In genomic region chr14:102326583-102326982, GRCh38 we compare ENCODE assay signal across 25 cellular contexts. TPM values are rescaled to one million over a fixed set of nuclear protein-coding genes. Genes with fewer than 3 reads are reported as not detected.
DNase-seq lines count a peak whose midpoint lies in the region; ATAC-seq, FAIRE-seq and TF ChIP-seq lines count a peak whose summit lies in the region.
"Had no signal": no experiment of that assay in that cellular context is flagged by ENCODE, and none has a peak within 500 bp of the region (broad histone marks: within the 10 kb centered on the region; RNA-seq: fewer than 3 reads in every experiment).

No MANE protein-coding gene starts in this region.

- H3K4me2 ChIP-seq in K562 (ENCODE audit: insufficient read depth, low read length) (no peak overlapping the region), trophoblast cell (ENCODE audit: low read length) (no peak overlapping the region)
- H3K4me2 ChIP-seq: A549; BLaER1 treated with 17β-estradiol and CSF1 and Interleukin-3, amounts not matched to agents 10 nM and 100 nM; GM23338 had no signal

- peaks cover 0 to 4% of the 10 kb centered on the region in 2 experiments; a peak in 4 of 5 replicates for H3K4me1 ChIP-seq in K562 (replicated peaks in 1 of 2; ENCODE audit: control insufficient read depth in 2 of 2, insufficient read depth in 2 of 2, low read length in 2 of 2)
- H3K4me1 ChIP-seq in trophoblast cell (ENCODE audit: control insufficient read depth in 1 of 2, insufficient read depth in 2 of 2, low read length in 2 of 2) = peaks cover 9 to 10% of the 10 kb centered on the region in 2 experiments
- H3K4me1 ChIP-seq: BE2C had no signal

- TF ChIP-seq RAD21 in K562 (CRISPR knock-in tag; conservative IDR thresholded peaks at IDR 0.05 in 1 of 2, IDR thresholded peaks at IDR 0.05 in 1 of 2) = no peak

- no peak overlapping the region for H2AFZ ChIP-seq in K562 (ENCODE audit: low read depth, low read length)
- H2AFZ ChIP-seq in trophoblast cell (ENCODE audit: insufficient read depth, low read length, poor library complexity) = no peak overlapping the region
- H2AFZ ChIP-seq: GM23338 had no signal

- H3K18ac ChIP-seq in trophoblast cell (ENCODE audit: low read length) = peak overlapping the region; percentile 14

- H3K27me3 ChIP-seq in K562 (ENCODE audit: control insufficient read depth in 2 of 2, insufficient read depth in 2 of 2, low read length in 2 of 2) = no peaks in the 10 kb centered on the region
- no peaks in the 10 kb centered on the region for H3K27me3 ChIP-seq in trophoblast cell (ENCODE audit: insufficient read depth, low read length)
- H3K27me3 ChIP-seq: BE2C; BLaER1 treated with 17β-estradiol and CSF1 and Interleukin-3, amounts not matched to agents 10 nM and 100 nM had no signal

- H4K12ac ChIP-seq in trophoblast cell (ENCODE audit: low read depth, low read length) = no peak overlapping the region

- CTCF ChIA-PET in K562 (lab: Yijun Ruan, JAX; ENCODE audit: low intra/inter-chr PET ratio) = no interaction called here

- no peak for TF ChIP-seq POLR2A in K562 (conservative IDR thresholded peaks at IDR 0.05)

- peak overlapping the region; percentile 53 for H3K14ac ChIP-seq in trophoblast cell (ENCODE audit: low read length)

- H3K79me1 ChIP-seq in trophoblast cell (ENCODE audit: low read length) = peaks cover 4% of the 10 kb centered on the region

- peaks cover 10% of the 10 kb centered on the region; the same call in 2 of the 3 replicates for H3K36me3 ChIP-seq in K562 (ENCODE audit: control insufficient read depth, insufficient read depth, low read length)
- peaks cover 2 to 7% of the 10 kb centered on the region in 2 experiments for H3K36me3 ChIP-seq in trophoblast cell (ENCODE audit: control insufficient read depth in 1 of 2, insufficient read depth in 2 of 2, low read length in 2 of 2)
- H3K36me3 ChIP-seq: BE2C had no signal

- H3K23ac ChIP-seq in trophoblast cell (ENCODE audit: low read length) = no peak overlapping the region

- intact Hi-C loops in Right ventricle myocardium superior (cut with DNase I) = no loop called here
- intact Hi-C loops in Right ventricle myocardium inferior (cut with DNase I) = no loop called here
- intact Hi-C loops in K562 (cut with micrococcal nuclease) = no loop called here

- 83% methylated on average over 13 of the region's 14 CpGs for WGBS in K562 (ENCODE audit: insufficient coverage, low coverage, missing lambda C conversion rate)
- WGBS in trophoblast cell (ENCODE audit: extremely low coverage, insufficient coverage, insufficient read length) = no CpG with 5 or more reads among the region's 14 CpGs

- H3K9me3 ChIP-seq in K562 (replicated peaks; ENCODE audit: control insufficient read depth, insufficient read depth, low read depth, low read length) (no peaks in the 10 kb centered on the region), trophoblast cell (ENCODE audit: insufficient read depth, low read depth, low read length) (no peaks in the 10 kb centered on the region)
- H3K9me3 ChIP-seq: A549; BE2C; BLaER1 treated with 17β-estradiol and CSF1 and Interleukin-3, amounts not matched to agents 10 nM and 100 nM had no signal

- POLR2A ChIA-PET in K562 (lab: Yijun Ruan, JAX) = interaction anchor here (1.1 kb wide), 1 partner anchor 24 kb away, joined by 3 read pairs; no protein-coding TSS in a partner anchor

- H4K8ac ChIP-seq in trophoblast cell (ENCODE audit: low read depth, low read length) = peak overlapping the region; percentile 61

- H2BK5ac ChIP-seq in trophoblast cell (ENCODE audit: low read depth, low read length, poor library complexity) = peak overlapping the region; percentile 64

- H3K27ac ChIP-seq in K562 (ENCODE audit: extremely low read depth, low read depth, low read length) = no peak overlapping the region
- peak overlapping the region; percentile 63 for H3K27ac ChIP-seq in trophoblast cell (ENCODE audit: low read depth, low read length)
- H3K27ac ChIP-seq in coronary artery = no peak overlapping the region
- H3K27ac ChIP-seq: A549; BLaER1 treated with 17β-estradiol and CSF1 and Interleukin-3, amounts not matched to agents 10 nM and 100 nM had no signal

- DNase-seq in Right ventricle myocardium superior (peak; percentile 31), Right ventricle myocardium inferior (ENCODE audit: missing footprints) (no peak), K562 (ENCODE audit: extremely low read depth in 1 of 4, low spot score in 3 of 4) (no peak), trophoblast cell (no peak), coronary artery (ENCODE audit: low spot score) (no peak)
- DNase-seq in activated CD4-positive, alpha-beta T cell treated with anti-CD3 and anti-CD28 coated beads, Interleukin-2, amount 50 U/mL, for 48 hours = no peak
- DNase-seq: 8988T; ACHN; AML-193; CD4-positive, alpha-beta T cell; CD8-positive, alpha-beta memory T cell; DMS 273 treated with DMSO at 0.1 percent for 48 hours; DMS79; EL; GDM1; H9 had no signal

- no peak for TF ChIP-seq CTCF in K562 (IDR thresholded peaks at IDR 0.05 in 2 of 3, conservative IDR thresholded peaks at IDR 0.05 in 1 of 3; ENCODE audit: insufficient read depth in 2 of 3, low read depth in 1 of 3, low read length in 3 of 3)
- TF ChIP-seq CTCF in coronary artery (IDR thresholded peaks at IDR 0.05) = no peak

- no peaks in the 10 kb centered on the region for H3K9me1 ChIP-seq in K562 (ENCODE audit: control insufficient read depth, insufficient read depth, low read length)

- H4K91ac ChIP-seq in trophoblast cell (ENCODE audit: low read depth, low read length) = peak overlapping the region; percentile 70

- no peaks in the 10 kb centered on the region for H3K79me2 ChIP-seq in K562 (ENCODE audit: control insufficient read depth, insufficient read depth, low read length)
- no peaks in the 10 kb centered on the region for H3K79me2 ChIP-seq in trophoblast cell (ENCODE audit: control insufficient read depth, insufficient read depth, low read length, poor library complexity)

- H2AK5ac ChIP-seq in trophoblast cell (ENCODE audit: low read length) = peak overlapping the region; percentile 64

- no peak overlapping the region for H3K4me3 ChIP-seq in K562
- no peak overlapping the region for H3K4me3 ChIP-seq in trophoblast cell (ENCODE audit: low read depth, low read length)
- H3K4me3 ChIP-seq in coronary artery = no peak overlapping the region
- H3K4me3 ChIP-seq: A549; BLaER1 treated with 17β-estradiol and CSF1 and Interleukin-3, amounts not matched to agents 10 nM and 100 nM; GM12878; GM23338 had no signal

- peak overlapping the region; percentile 85 for H2BK120ac ChIP-seq in trophoblast cell (ENCODE audit: insufficient read depth, low read length, poor library complexity)

- no peaks in the 10 kb centered on the region for H4K20me1 ChIP-seq in K562 (replicated peaks; ENCODE audit: control insufficient read depth, insufficient read depth, low read length)

- no peak for FAIRE-seq in K562 (lab: Jason Lieb, UNC)
- FAIRE-seq: A549, D721Med, GM12878, GM19239 had no signal

- no peak for TF ChIP-seq EP300 in K562 (IDR thresholded peaks at IDR 0.05; ENCODE audit: low read length)

- no TSS peak for BruUV-seq in K562 (replicated peaks; lab: Mats Ljungman, UMichigan)

- H3K4ac ChIP-seq in trophoblast cell (ENCODE audit: low read depth, low read length) = peak overlapping the region; percentile 24

- peak overlapping the region; percentile 69 for H2BK12ac ChIP-seq in trophoblast cell (ENCODE audit: low read length)

- in situ Hi-C loops in K562 (cut with MboI) = loop anchor here (10.0 kb wide), 1 partner anchor 188 kb away; no protein-coding TSS in a partner anchor

- ATAC-seq in Right ventricle myocardium superior (ENCODE audit: poor library complexity) = no peak
- no peak for ATAC-seq in Right ventricle myocardium inferior
- peak; percentile 56 for ATAC-seq in K562
- ATAC-seq in GM21737 (IDR thresholded peaks at IDR 0.05; ENCODE audit: unreplicated experiment) = no peak
- ATAC-seq: A549, GM12878, GM23338, HCT116 had no signal

- H3K9ac ChIP-seq in K562 (ENCODE audit: insufficient read depth in 1 of 2, low read depth in 2 of 2, low read length in 2 of 2) = no peak overlapping the region
- H3K9ac ChIP-seq in trophoblast cell (ENCODE audit: low read length) = no peak overlapping the region

RNA-seq across cellular contexts. Expression of gene ZNF839, which starts 7.0 kb away (rescaled TPM):
- total RNA-seq in Right ventricle myocardium superior (7.8 TPM), Right ventricle myocardium inferior (7.6 TPM), K562 (2014; rRNA removed) (6.1 and 6.6 TPM in 2 replicates), K562 (2014; rRNA removed; fragmentation: Illumina TruSeq; extraction: Trizol) (5.2 and 5.3 TPM in 2 replicates), K562 (2015; rRNA removed; fragmentation: Illumina TruSeq; extraction: Trizol) (5.1 and 5.7 TPM in 2 replicates), K562 (2021) (6.6 and 8.4 TPM in 2 replicates)
- 28.7 and 36.1 TPM in 2 replicates for total RNA-seq in K562 (2011; cell fraction: chromatin; rRNA removed; ENCODE audit: low replicate concordance)
- total RNA-seq in K562 (2011; cell fraction: nucleolus; rRNA removed) = 12.0 and 18.5 TPM in 2 replicates
- 18.0 and 21.4 TPM in 2 replicates for total RNA-seq in K562 (2011; cell fraction: nucleoplasm; rRNA removed)
- polyA plus RNA-seq in K562 (2011; rRNA removed) (7.7 and 8.4 TPM in 2 replicates), K562 (2014; fragmentation: Illumina TruSeq; extraction: Trizol) (5.1 and 6.3 TPM in 2 replicates), K562 (2014; fragmentation: Nextera tagmentation; extraction: Ambion mirVana) (1 to 10 TPM in 1 of 2 experiments, under 1 TPM in 1; 0.42 to 1.0 TPM), K562 (2014; rRNA removed) (8.4 and 8.6 TPM in 2 replicates)
- 5.6 and 5.7 TPM in 2 replicates for polyA plus RNA-seq in K562 (2011; cell fraction: cytosol; rRNA removed)
- 16.9 and 27.9 TPM in 2 replicates for polyA plus RNA-seq in K562 (2011; cell fraction: nucleus; rRNA removed)
- 4.0 and 6.3 TPM in 2 replicates for polyA plus RNA-seq in K562 (2012)
- 5.9 and 6.7 TPM in 2 replicates for polyA minus RNA-seq in K562 (2011; rRNA and poly(A)+ RNA removed)
- 3.0 and 7.6 TPM in 2 replicates for polyA minus RNA-seq in K562 (2011; cell fraction: cytosol; rRNA and poly(A)+ RNA removed)
- 6.0 and 6.1 TPM in 2 replicates for polyA minus RNA-seq in K562 (2011; cell fraction: nucleus; rRNA and poly(A)+ RNA removed)
- polyA plus RNA-seq in trophoblast cell (2013) = 4.2 and 4.8 TPM in 2 replicates

RNA-seq across cellular contexts. Expression of gene MOK, which starts 21.6 kb away (rescaled TPM):
- total RNA-seq in Right ventricle myocardium superior = 10.8 TPM
- 9.4 TPM for total RNA-seq in Right ventricle myocardium inferior
- total RNA-seq in K562 (2011; cell fraction: chromatin; rRNA removed; ENCODE audit: low replicate concordance) = 15.0 and 20.7 TPM in 2 replicates
- 12.2 and 12.3 TPM in 2 replicates for total RNA-seq in K562 (2011; cell fraction: nucleolus; rRNA removed)
- 14.4 and 17.2 TPM in 2 replicates for total RNA-seq in K562 (2011; cell fraction: nucleoplasm; rRNA removed)
- 5.8 and 7.2 TPM in 2 replicates for total RNA-seq in K562 (2014; rRNA removed)
- 5.2 and 5.3 TPM in 2 replicates for total RNA-seq in K562 (2014; rRNA removed; fragmentation: Illumina TruSeq; extraction: Trizol)
- total RNA-seq in K562 (2015; rRNA removed; fragmentation: Illumina TruSeq; extraction: Trizol) = 4.6 and 5.3 TPM in 2 replicates
- 4.9 TPM in 2 replicates for total RNA-seq in K562 (2021)
- polyA plus RNA-seq in K562 (2011; rRNA removed) = 4.3 and 6.2 TPM in 2 replicates
- polyA plus RNA-seq in K562 (2011; cell fraction: cytosol; rRNA removed) = 3.4 and 4.0 TPM in 2 replicates
- polyA plus RNA-seq in K562 (2011; cell fraction: nucleus; rRNA removed) = 16.6 and 29.5 TPM in 2 replicates
- 4.5 and 6.4 TPM in 2 replicates for polyA plus RNA-seq in K562 (2012)
- polyA plus RNA-seq in K562 (2014; fragmentation: Illumina TruSeq; extraction: Trizol) = 3.6 and 7.5 TPM in 2 replicates
- polyA plus RNA-seq in K562 (2014; fragmentation: Nextera tagmentation; extraction: Ambion mirVana) = 1 to 10 TPM; 1.3 to 2.5 TPM
- polyA plus RNA-seq in K562 (2014; rRNA removed) = 7.6 and 8.4 TPM in 2 replicates
- polyA minus RNA-seq in K562 (2011; rRNA and poly(A)+ RNA removed) = 4.3 TPM in 2 replicates
- 1.1 and 3.5 TPM in 2 replicates for polyA minus RNA-seq in K562 (2011; cell fraction: cytosol; rRNA and poly(A)+ RNA removed)
- 8.1 TPM in 2 replicates for polyA minus RNA-seq in K562 (2011; cell fraction: nucleus; rRNA and poly(A)+ RNA removed)
- polyA plus RNA-seq in trophoblast cell (2013) = 2.2 and 2.3 TPM in 2 replicates

RNA-seq across cellular contexts. Expression of gene CINP, which starts 36.1 kb away (rescaled TPM):
- 36.0 TPM for total RNA-seq in Right ventricle myocardium superior
- total RNA-seq in Right ventricle myocardium inferior = 31.1 TPM
- total RNA-seq in K562 (2011; cell fraction: chromatin; rRNA removed; ENCODE audit: low replicate concordance) = 24.7 and 34.2 TPM in 2 replicates
- 17.8 and 18.5 TPM in 2 replicates for total RNA-seq in K562 (2011; cell fraction: nucleolus; rRNA removed)
- total RNA-seq in K562 (2011; cell fraction: nucleoplasm; rRNA removed) = 23.9 and 27.1 TPM in 2 replicates
- 47.7 and 56.1 TPM in 2 replicates for total RNA-seq in K562 (2014; rRNA removed)
- 39.3 and 44.7 TPM in 2 replicates for total RNA-seq in K562 (2014; rRNA removed; fragmentation: Illumina TruSeq; extraction: Trizol)
- total RNA-seq in K562 (2015; rRNA removed; fragmentation: Illumina TruSeq; extraction: Trizol) = 40.1 and 41.2 TPM in 2 replicates
- 41.2 and 41.8 TPM in 2 replicates for total RNA-seq in K562 (2021)
- polyA plus RNA-seq in K562 (2011; rRNA removed) = 40.8 and 43.7 TPM in 2 replicates
- polyA plus RNA-seq in K562 (2011; cell fraction: cytosol; rRNA removed) = 46.2 and 84.1 TPM in 2 replicates
- 15.0 and 17.6 TPM in 2 replicates for polyA plus RNA-seq in K562 (2011; cell fraction: nucleus; rRNA removed)
- polyA plus RNA-seq in K562 (2012) = 37.8 and 38.6 TPM in 2 replicates
- polyA plus RNA-seq in K562 (2014; fragmentation: Illumina TruSeq; extraction: Trizol) = 56.5 and 62.4 TPM in 2 replicates
- polyA plus RNA-seq in K562 (2014; fragmentation: Nextera tagmentation; extraction: Ambion mirVana) = 10 to 100 TPM; 36.3 to 63.2 TPM
- polyA plus RNA-seq in K562 (2014; rRNA removed) = 54.2 and 54.5 TPM in 2 replicates
- polyA minus RNA-seq in K562 (2011; rRNA and poly(A)+ RNA removed) = 26.9 and 36.0 TPM in 2 replicates
- 15.5 and 16.7 TPM in 2 replicates for polyA minus RNA-seq in K562 (2011; cell fraction: cytosol; rRNA and poly(A)+ RNA removed)
- polyA minus RNA-seq in K562 (2011; cell fraction: nucleus; rRNA and poly(A)+ RNA removed) = 7.1 and 10.9 TPM in 2 replicates
- polyA plus RNA-seq in trophoblast cell (2013) = 22.1 and 23.0 TPM in 2 replicates

RNA-seq across cellular contexts. Expression of gene TECPR2, which starts 36.2 kb away (rescaled TPM):
- total RNA-seq in Right ventricle myocardium superior (21.3 TPM), Right ventricle myocardium inferior (19.4 TPM), K562 (2014; rRNA removed) (0.54 and 1.8 TPM in 2 replicates), K562 (2014; rRNA removed; fragmentation: Illumina TruSeq; extraction: Trizol) (1.0 and 1.1 TPM in 2 replicates), K562 (2015; rRNA removed; fragmentation: Illumina TruSeq; extraction: Trizol) (0.83 and 1.2 TPM in 2 replicates), K562 (2021) (1.7 and 3.0 TPM in 2 replicates)
- 6.6 and 6.9 TPM in 2 replicates for total RNA-seq in K562 (2011; cell fraction: chromatin; rRNA removed; ENCODE audit: low replicate concordance)
- total RNA-seq in K562 (2011; cell fraction: nucleolus; rRNA removed) = 3.2 and 5.3 TPM in 2 replicates
- 1.8 and 3.7 TPM in 2 replicates for total RNA-seq in K562 (2011; cell fraction: nucleoplasm; rRNA removed)
- polyA plus RNA-seq in K562 (2011; rRNA removed) (1.0 and 1.4 TPM in 2 replicates), K562 (2014; fragmentation: Illumina TruSeq; extraction: Trizol) (0.65 and 0.96 TPM in 2 replicates), K562 (2014; fragmentation: Nextera tagmentation; extraction: Ambion mirVana) (under 1 TPM; 0.04 to 0.13 TPM), K562 (2014; rRNA removed) (0.62 and 1.1 TPM in 2 replicates)
- 0.65 and 1.3 TPM in 2 replicates for polyA plus RNA-seq in K562 (2011; cell fraction: cytosol; rRNA removed)
- polyA plus RNA-seq in K562 (2011; cell fraction: nucleus; rRNA removed) = 1.8 and 2.9 TPM in 2 replicates
- polyA plus RNA-seq in K562 (2012) = 1.2 and 1.9 TPM in 2 replicates
- 1.9 and 2.3 TPM in 2 replicates for polyA minus RNA-seq in K562 (2011; rRNA and poly(A)+ RNA removed)
- polyA minus RNA-seq in K562 (2011; cell fraction: cytosol; rRNA and poly(A)+ RNA removed) = 0.82 and 2.5 TPM in 2 replicates
- polyA minus RNA-seq in K562 (2011; cell fraction: nucleus; rRNA and poly(A)+ RNA removed) = 2.0 and 3.1 TPM in 2 replicates
- 6.6 and 6.9 TPM in 2 replicates for polyA plus RNA-seq in trophoblast cell (2013)
